ENCODE assay signal across 8 cellular contexts in genomic region chr14:59254911-59255545, GRCh38.
A peak's percentile ranks its signal among the peaks of the same experiment; 100 is the strongest.
DNase-seq lines count a peak whose midpoint lies in the region; ATAC-seq and TF ChIP-seq lines count a peak whose summit lies in the region.

No MANE protein-coding gene starts in this region.

- H3K27ac Mint-ChIP-seq in neural crest cell (ENCODE audit: unreplicated experiment), result peak overlapping the region; percentile 44

- peak overlapping the region; percentile 91 to 93 for H3K27ac ChIP-seq in breast epithelium

- TF ChIP-seq CTCF in breast epithelium (IDR thresholded peaks at IDR 0.05), result no peak
- TF ChIP-seq CTCF in neural crest cell (conservative IDR thresholded peaks at IDR 0.05), result no peak

- H3K4me1 Mint-ChIP-seq in neural crest cell, result peaks cover 6% of the 10 kb centered on the region

- no peak overlapping the region for H3K4me3 Mint-ChIP-seq in neural crest cell

- no peaks in the 10 kb centered on the region for H3K27me3 ChIP-seq in breast epithelium

- no peaks in the 10 kb centered on the region for H3K9me3 ChIP-seq in breast epithelium

- ATAC-seq in HG03108 (IDR thresholded peaks at IDR 0.05; ENCODE audit: unreplicated experiment) (peak; percentile 59), HG03196 (IDR thresholded peaks at IDR 0.05; ENCODE audit: unreplicated experiment) (no peak)

- intact Hi-C loops in breast epithelium (cut with DNase I; ENCODE audit: low total_unique reads), result no loop called here

- DNase-seq in EH (ENCODE audit: low read depth) (peak; percentile 68), breast epithelium (ENCODE audit: low spot score in 2 of 2) (no peak), neural crest cell (ENCODE audit: low read depth, low spot score) (no peak), T-helper 2 cell (no peak), DMS53 (lab: John Stamatoyannopoulos, UW) (no peak), globus pallidus (ENCODE audit: low spot score) (no peak)

- peaks cover 2% of the 10 kb centered on the region for H3K36me3 Mint-ChIP-seq in neural crest cell (ENCODE audit: low read depth)

- no peak overlapping the region for H3K4me3 ChIP-seq in breast epithelium

- peaks cover 2% of the 10 kb centered on the region for H3K9me3 Mint-ChIP-seq in neural crest cell

- no peaks in the 10 kb centered on the region for H3K27me3 Mint-ChIP-seq in neural crest cell (ENCODE audit: low read depth)

- TF ChIP-seq POLR2A in breast epithelium (IDR thresholded peaks at IDR 0.05), result no peak

- peaks cover 6 to 10% of the 10 kb centered on the region in 2 donors for H3K4me1 ChIP-seq in breast epithelium

- H3K36me3 ChIP-seq in breast epithelium, result no peaks in the 10 kb centered on the region
